ENCODE assay signal across 20 cellular contexts in the genomic region with DNA sequence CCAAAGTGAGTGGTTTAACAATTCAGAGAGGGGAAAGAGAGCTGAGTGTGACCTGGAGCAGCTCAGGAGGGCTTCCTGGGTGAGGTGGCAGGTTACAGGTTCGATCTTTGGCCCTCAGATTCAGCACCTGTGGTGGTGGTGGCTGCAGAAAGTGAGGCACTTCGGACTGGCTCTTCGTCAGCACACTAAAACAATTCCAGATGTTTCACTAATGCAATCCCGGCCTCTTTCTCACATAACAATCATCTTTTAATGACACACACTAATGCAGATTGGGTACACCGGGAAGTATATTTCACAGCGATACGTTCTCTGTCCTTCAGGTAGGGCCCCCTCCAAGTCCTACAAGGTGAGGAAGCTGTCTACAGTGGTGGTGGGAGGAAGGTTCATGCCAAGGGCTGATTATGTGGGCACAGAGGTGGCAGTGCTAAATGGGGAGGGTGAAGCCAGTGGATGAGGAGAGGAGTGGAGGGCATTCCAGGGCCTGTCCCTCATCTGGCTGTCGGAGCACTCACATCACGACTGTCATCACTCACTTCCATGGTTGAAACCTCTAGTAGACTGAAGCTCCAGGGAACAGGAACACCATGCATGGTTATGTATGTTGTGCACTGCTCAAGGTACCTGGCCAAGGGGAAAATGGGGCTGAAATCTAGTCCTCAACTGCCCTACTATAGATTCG.
"Had no signal": no experiment of that assay in that cellular context is flagged by ENCODE, and none has a peak within 500 bp of the region (broad histone marks: within the 10 kb centered on the region; RNA-seq: fewer than 3 reads in every experiment).

No MANE protein-coding gene starts in this region.

- H3K9me3 ChIP-seq: adrenal gland, ascending aorta, left lung, tibial artery had no signal

- DNase-seq: activated CD4-positive, alpha-beta T cell treated with anti-CD3 and anti-CD28 coated beads, Interleukin-2, amount 10 ng/mL, durations not matched to agents 7 days and 5 days; activated CD4-positive, CD25-positive, alpha-beta regulatory T cell treated with anti-CD3 and anti-CD28 coated beads, Interleukin-2, amount 50 U/mL, for 72 hours; activated CD8-positive, alpha-beta T cell treated with anti-CD3 and anti-CD28 coated beads for 36 hours; activated gamma-delta T cell treated with Interleukin-2 at 50 U/mL for 16 hours; adrenal gland; brain microvascular endothelial cell; central memory CD4-positive, alpha-beta T cell; dermis blood vessel endothelial cell; effector memory CD4-positive, alpha-beta T cell; immature natural killer cell; left lung; mammary epithelial cell; naive thymus-derived CD8-positive, alpha-beta T cell; stimulated activated naive CD8-positive, alpha-beta T cell treated with anti-CD3 and anti-CD28 coated beads, Interleukin-15, amount 100 ng/mL, for 72 hours; tibial artery had no signal

- H3K4me1 ChIP-seq: adrenal gland, ascending aorta, left lung, tibial artery had no signal

- H3K27ac ChIP-seq: adrenal gland, ascending aorta, brain microvascular endothelial cell, left lung, neural progenitor cell, tibial artery, VCaP had no signal

- H3K36me3 ChIP-seq: adrenal gland, ascending aorta, brain microvascular endothelial cell, left lung, neural progenitor cell, tibial artery had no signal

- ATAC-seq: activated CD8-positive, alpha-beta T cell treated with anti-CD3 and anti-CD28 coated beads for 36 hours; activated naive CD4-positive, alpha-beta T cell treated with anti-CD3 and anti-CD28 coated beads, Interleukin-2, amount 50 U/mL, for 72 hours; left lung; naive thymus-derived CD8-positive, alpha-beta T cell; stimulated activated effector memory CD8-positive, alpha-beta T cell treated with anti-CD3 and anti-CD28 coated beads, Interleukin-12 subunit alpha, Interleukin-12 subunit beta, amount 100 ng/mL, for 72 hours; stimulated activated naive CD8-positive, alpha-beta T cell treated with anti-CD3 and anti-CD28 coated beads, Interleukin-15, amount 100 ng/mL, for 72 hours had no signal

- H3K27me3 ChIP-seq: ascending aorta, neural progenitor cell had no signal

- H3K4me3 ChIP-seq: adrenal gland, ascending aorta, left lung, neural progenitor cell, tibial artery had no signal
